In genomic region chr20:23782366-23782983, GRCh38 we compare ENCODE assay signal across 8 cellular contexts. TPM values are rescaled to one million over a fixed set of nuclear protein-coding genes. Genes with fewer than 3 reads are reported as not detected.
DNase-seq lines count a peak whose midpoint lies in the region; TF ChIP-seq lines count a peak whose summit lies in the region.
"Had no signal": no experiment of that assay in that cellular context is flagged by ENCODE, and none has a peak within 500 bp of the region (broad histone marks: within the 10 kb centered on the region; RNA-seq: fewer than 3 reads in every experiment).

No MANE protein-coding gene starts in this region.

- POLR2A ChIA-PET in Caco-2 (lab: Charles Lee) = no interaction called here

- H3K36me3 Mint-ChIP-seq in Caco-2 (ENCODE audit: insufficient read depth, unreplicated experiment) = no peaks in the 10 kb centered on the region

- H3K27me3 Mint-ChIP-seq in Caco-2 (ENCODE audit: insufficient read depth, unreplicated experiment) = no peaks in the 10 kb centered on the region

- H3K36me3 ChIP-seq in Caco-2 (ENCODE audit: control insufficient read depth, insufficient read depth, low read length) (no peaks in the 10 kb centered on the region), Peyer's patch (no peaks in the 10 kb centered on the region), fibroblast of lung (ENCODE audit: control insufficient read depth, insufficient read depth, low read length) (no peaks in the 10 kb centered on the region)
- H3K36me3 ChIP-seq: neutrophil had no signal

- H3K9ac ChIP-seq in fibroblast of lung (ENCODE audit: insufficient read depth, low read length) = no peak overlapping the region

- BruUV-seq in Caco-2 (replicated peaks; lab: Mats Ljungman, UMichigan) = no TSS peak

- no peaks in the 10 kb centered on the region for H3K79me2 ChIP-seq in fibroblast of lung (ENCODE audit: control insufficient read depth, insufficient read depth, low read length)

- H3K9me3 Mint-ChIP-seq in Caco-2 (ENCODE audit: unreplicated experiment) = no peaks in the 10 kb centered on the region

- H3K27ac Mint-ChIP-seq in Caco-2 (ENCODE audit: unreplicated experiment) = no peak overlapping the region

- H2AFZ ChIP-seq in fibroblast of lung (ENCODE audit: low read length) = no peak overlapping the region

- intact Hi-C loops in Caco-2 (cut with micrococcal nuclease; ENCODE audit: unreplicated experiment) = loop anchor here (1.0 kb wide), 1 partner anchor 114 kb away; no protein-coding TSS in a partner anchor

- H3K4me2 ChIP-seq in fibroblast of lung (ENCODE audit: extremely low read depth, insufficient read depth, low read length) = no peak overlapping the region

- no peak for TF ChIP-seq POLR2A in Peyer's patch (IDR thresholded peaks at IDR 0.05)

- H3K4me1 ChIP-seq in Caco-2 = no peaks in the 10 kb centered on the region
- H3K4me1 ChIP-seq in Peyer's patch = no peaks in the 10 kb centered on the region
- H3K4me1 ChIP-seq in fibroblast of lung (ENCODE audit: control insufficient read depth, extremely low read depth, insufficient read depth, low read length) = no peaks in the 10 kb centered on the region

- no peaks in the 10 kb centered on the region for H4K20me1 ChIP-seq in fibroblast of lung (ENCODE audit: control insufficient read depth, extremely low read depth, insufficient read depth, low read length)

- H3K4me1 Mint-ChIP-seq in Caco-2 (ENCODE audit: low read depth, unreplicated experiment) = no peaks in the 10 kb centered on the region

- H3K27me3 ChIP-seq in Caco-2 (replicated peaks; ENCODE audit: control insufficient read depth, insufficient read depth, low read length) = no peaks in the 10 kb centered on the region
- no peaks in the 10 kb centered on the region for H3K27me3 ChIP-seq in Peyer's patch
- H3K27me3 ChIP-seq in fibroblast of lung (ENCODE audit: control insufficient read depth, insufficient read depth, low read length) = peaks cover 6% of the 10 kb centered on the region
- H3K27me3 ChIP-seq: neutrophil had no signal

- TF ChIP-seq CTCF in Caco-2 (IDR thresholded peaks at IDR 0.05; ENCODE audit: insufficient read depth in 1 of 2, low read depth in 1 of 2, low read length in 1 of 2, severe bottlenecking in 1 of 2, unreplicated experiment in 1 of 2) (peak; percentile 62 to 85), Peyer's patch (IDR thresholded peaks at IDR 0.05) (peak in 4 of 6 experiments; percentile 6 to 28 (median 18)), fibroblast of lung (conservative IDR thresholded peaks at IDR 0.05 in 1 of 2, IDR thresholded peaks at IDR 0.05 in 1 of 2; ENCODE audit: low read depth in 1 of 2, low read length in 2 of 2) (peak; percentile 38 to 44)

- H3K27ac ChIP-seq in Peyer's patch = no peak overlapping the region
- H3K27ac ChIP-seq in fibroblast of lung (ENCODE audit: insufficient read depth, low read length) = no peak overlapping the region
- H3K27ac ChIP-seq: neutrophil had no signal

- H3K4me3 Mint-ChIP-seq in Caco-2 (ENCODE audit: unreplicated experiment) = no peak overlapping the region

- H3K9me3 ChIP-seq in Caco-2 = peaks cover 5% of the 10 kb centered on the region; the same call in 1 of the 2 replicates
- H3K9me3 ChIP-seq in Peyer's patch = no peaks in the 10 kb centered on the region
- H3K9me3 ChIP-seq in fibroblast of lung (ENCODE audit: control insufficient read depth, insufficient read depth, low read depth, low read length) = no peaks in the 10 kb centered on the region
- H3K9me3 ChIP-seq: neutrophil had no signal

- H3K4me3 ChIP-seq in Caco-2 (ENCODE audit: low read depth, low read length) = no peak overlapping the region
- no peak overlapping the region for H3K4me3 ChIP-seq in Peyer's patch
- H3K4me3 ChIP-seq in fibroblast of lung (replicated peaks in 1 of 4; ENCODE audit: control extremely low read depth in 1 of 4, insufficient read depth in 1 of 4, low read depth in 3 of 4, low read length in 4 of 4) = no peak overlapping the region

- CTCF ChIA-PET in Caco-2 (lab: Charles Lee) = interaction anchor here (0.6 to 1.7 kb wide), 3 partner anchors 12 to 114 kb away, joined by 4 to 5 read pairs (median 5); no protein-coding TSS in a partner anchor

- DNase-seq in Caco-2 = peak; percentile 75 to 79
- peak; percentile 9 for DNase-seq in GM19238 (ENCODE audit: insufficient read length, low spot score)
- DNase-seq in Peyer's patch = no peak
- DNase-seq in fibroblast of lung (ENCODE audit: low read depth in 2 of 2) = peak in 1 of 2 donors; percentile 5
- peak; percentile 6 for DNase-seq in stimulated activated CD4-positive, alpha-beta T cell treated with anti-CD3 and anti-CD28 coated beads, Interleukin-4, amount 100 ng/mL, for 48 hours (ENCODE audit: low read depth in 2 of 2)
- DNase-seq in NCI-H1436 (lab: John Stamatoyannopoulos, UW) = no peak
- no peak for DNase-seq in GOT3 (lab: John Stamatoyannopoulos, UW)

RNA-seq across cellular contexts. Expression of gene CST1, which starts 31.7 kb away (rescaled TPM):
- total RNA-seq in Caco-2 (2022) = 319 and 499 TPM in 2 replicates
- not detected for total RNA-seq in Peyer's patch
- total RNA-seq in fibroblast of lung = 3.6 TPM in 1 of 2 replicates, not detected in the other
- 3.9 and 8.5 TPM in 2 replicates for polyA plus RNA-seq in fibroblast of lung
- 6.6 and 11.7 TPM in 2 replicates for polyA plus RNA-seq in fibroblast of lung (2012)
- polyA minus RNA-seq in fibroblast of lung (ENCODE audit: low replicate concordance) = 8.4 and 9.7 TPM in 2 replicates

RNA-seq across cellular contexts. Expression of gene CST2, which starts 44.1 kb away (rescaled TPM):
- not detected in 2 replicates for total RNA-seq in Caco-2 (2022)
- not detected for total RNA-seq in Peyer's patch
- total RNA-seq in fibroblast of lung = not detected in 2 replicates
- polyA plus RNA-seq in fibroblast of lung = 0.12 TPM in 1 of 2 replicates, not detected in the other
- not detected in 2 replicates for polyA plus RNA-seq in fibroblast of lung (2012)
- not detected in 2 replicates for polyA minus RNA-seq in fibroblast of lung (ENCODE audit: low replicate concordance)

Comparison
In these comparisons a context has a peak if more than half of its experiments do, and no peak if none do; other contexts are left out.
1. DNase-seq: peak in Caco-2 (2 of 2), GM19238 (single experiment) and stimulated activated CD4-positive, alpha-beta T cell treated with anti-CD3 and anti-CD28 coated beads, Interleukin-4, amount 100 ng/mL, for 48 hours (2 of 2); none in Peyer's patch (0 of 3), NCI-H1436 (single experiment) and GOT3 (single experiment).
2. CTCF ChIP-seq: peak in every context shown above with its lines; median percentile 74 in Caco-2; 41 in fibroblast of lung; 18 in Peyer's patch.
3. RNA of gene CST1, which starts 31.7 kb away (total RNA-seq): 319 to 499 TPM in Caco-2; 3.6 TPM in fibroblast of lung and not detected in Peyer's patch; every median in the first group is over 10 times any median in the second.